Comparison of ENCODE assay signal across 19 cellular contexts in genomic region chr10:13573960-13574359, GRCh38. TPM values are rescaled to one million over a fixed set of nuclear protein-coding genes. Genes with fewer than 3 reads are reported as not detected.
DNase-seq lines count a peak whose midpoint lies in the region; ATAC-seq, FAIRE-seq and TF ChIP-seq lines count a peak whose summit lies in the region.
"Had no signal": no experiment of that assay in that cellular context is flagged by ENCODE, and none has a peak within 500 bp of the region (broad histone marks: within the 10 kb centered on the region; RNA-seq: fewer than 3 reads in every experiment).

No MANE protein-coding gene starts in this region.

- H2AFZ ChIP-seq in HepG2 (ENCODE audit: low read length) = no peak overlapping the region
- H2AFZ ChIP-seq in K562 (ENCODE audit: low read depth, low read length) = no peak overlapping the region

- no peak overlapping the region for H3K27ac Mint-ChIP-seq in HFFc6
- H3K27ac Mint-ChIP-seq: CD4-positive, alpha-beta memory T cell had no signal

- no peak overlapping the region for H3K4me3 ChIP-seq in HepG2 (replicated peaks in 1 of 3; ENCODE audit: insufficient read depth in 1 of 3, low read depth in 2 of 3, low read length in 3 of 3)
- no peak overlapping the region for H3K4me3 ChIP-seq in right lobe of liver
- H3K4me3 ChIP-seq in K562 = no peak overlapping the region
- H3K4me3 ChIP-seq in right atrium auricular region = no peak overlapping the region

- H3K9ac ChIP-seq in HepG2 (ENCODE audit: insufficient read depth, low read depth, low read length) = no peak overlapping the region
- no peak overlapping the region for H3K9ac ChIP-seq in K562 (ENCODE audit: insufficient read depth in 1 of 2, low read depth in 2 of 2, low read length in 2 of 2)

- TF ChIP-seq POLR2A in HepG2 (IDR thresholded peaks at IDR 0.05; ENCODE audit: insufficient read depth in 1 of 2, low read depth in 2 of 2, low read length in 2 of 2) = no peak
- TF ChIP-seq POLR2A in right lobe of liver (IDR thresholded peaks at IDR 0.05) = no peak
- no peak for TF ChIP-seq POLR2A in K562 (conservative IDR thresholded peaks at IDR 0.05)

- no peak overlapping the region for H3K27ac ChIP-seq in HepG2 (ENCODE audit: extremely low read length, insufficient read depth, low read length)
- H3K27ac ChIP-seq in right lobe of liver = no peak overlapping the region
- H3K27ac ChIP-seq in K562 (ENCODE audit: extremely low read depth, low read depth, low read length) = no peak overlapping the region
- H3K27ac ChIP-seq in right atrium auricular region = no peak overlapping the region

- POLR2A ChIA-PET in HepG2 (lab: Yijun Ruan, JAX) (interaction anchor here (2.2 kb wide), 1 partner anchor 13 kb away, joined by 4 read pairs; the partner anchor contains the start of gene PRPF18), K562 (lab: Yijun Ruan, JAX) (no interaction called here)

- H3K27me3 ChIP-seq in HepG2 (ENCODE audit: control insufficient read depth in 1 of 2, insufficient read depth in 2 of 2, low read length in 2 of 2) (no peaks in the 10 kb centered on the region), right lobe of liver (no peaks in the 10 kb centered on the region), K562 (ENCODE audit: control insufficient read depth in 2 of 2, insufficient read depth in 2 of 2, low read length in 2 of 2) (peaks cover 2 to 4% of the 10 kb centered on the region in 2 experiments; a peak in 2 of 5 replicates), right atrium auricular region (no peaks in the 10 kb centered on the region)

- H3K9me3 ChIP-seq in HepG2 (ENCODE audit: low read length) (no peaks in the 10 kb centered on the region), right lobe of liver (no peaks in the 10 kb centered on the region), K562 (replicated peaks; ENCODE audit: control insufficient read depth, insufficient read depth, low read depth, low read length) (no peaks in the 10 kb centered on the region), right atrium auricular region (peaks cover 0 to 11% of the 10 kb centered on the region in 2 donors)

- 0 out of 2 replicates have a peak, but pooled peaks cover 10% of the 10 kb centered on the region for H3K4me1 Mint-ChIP-seq in HFFc6 (ENCODE audit: low read depth)

- H3K9me1 ChIP-seq in K562 (ENCODE audit: control insufficient read depth, insufficient read depth, low read length) = no peaks in the 10 kb centered on the region

- H3K36me3 Mint-ChIP-seq in HFFc6 (ENCODE audit: low read depth) = no peaks in the 10 kb centered on the region

- TF ChIP-seq RAD21 in HepG2 (CRISPR knock-in tag; IDR thresholded peaks at IDR 0.05) = no peak
- TF ChIP-seq RAD21 in K562 (CRISPR knock-in tag; conservative IDR thresholded peaks at IDR 0.05 in 1 of 2, IDR thresholded peaks at IDR 0.05 in 1 of 2) = no peak

- H3K79me2 ChIP-seq in HepG2 (ENCODE audit: insufficient read depth, low read length) (no peaks in the 10 kb centered on the region), K562 (ENCODE audit: control insufficient read depth, insufficient read depth, low read length) (no peaks in the 10 kb centered on the region)

- H4K20me1 ChIP-seq in HepG2 (ENCODE audit: insufficient read depth, low read length) = no peaks in the 10 kb centered on the region
- no peaks in the 10 kb centered on the region for H4K20me1 ChIP-seq in K562 (replicated peaks; ENCODE audit: control insufficient read depth, insufficient read depth, low read length)

- ATAC-seq in HepG2 (no peak), right lobe of liver (no peak), K562 (no peak)

- CTCF ChIA-PET in HepG2 (lab: Yijun Ruan, JAX; ENCODE audit: low intra/inter-chr PET ratio, low total read pairs) (no interaction called here), K562 (lab: Yijun Ruan, JAX; ENCODE audit: low intra/inter-chr PET ratio) (no interaction called here)

- DNase-seq in HepG2 (ENCODE audit: low spot score) = no peak
- no peak for DNase-seq in right lobe of liver
- DNase-seq in HFFc6 = no peak
- no peak for DNase-seq in K562 (ENCODE audit: extremely low read depth in 1 of 4, low spot score in 3 of 4)
- DNase-seq in right atrium auricular region (ENCODE audit: low spot score) = no peak
- DNase-seq in T-helper 2 cell = no peak
- DNase-seq in G401 (ENCODE audit: low spot score) = no peak
- DNase-seq: 8988T; C1 segment of cervical spinal cord; Calu3; CD4-positive, alpha-beta memory T cell; COR-L47; DMS53; DMS79 treated with DMSO at 0.1 percent for 48 hours; H7; HCEC 1CT had no signal

- in situ Hi-C loops in HepG2 (cut with HindIII; ENCODE audit: extremely low pct_ligation_motif_present, low pct_unique_long_range_greater_than_20kb) (no loop called here), K562 (cut with MboI) (no loop called here), G401 (cut with HindIII; ENCODE audit: low sequenced_read_pairs) (no loop called here)

- no TSS peak for BruUV-seq in HepG2 (replicated peaks; lab: Mats Ljungman, UMichigan)
- BruUV-seq in K562 (replicated peaks; lab: Mats Ljungman, UMichigan) = no TSS peak

- no peak for FAIRE-seq in HepG2 (lab: Jason Lieb, UNC)
- no peak for FAIRE-seq in K562 (lab: Jason Lieb, UNC)
- FAIRE-seq: G401.6, GM12892, H1 had no signal

- no peaks in the 10 kb centered on the region for H3K36me3 ChIP-seq in HepG2 (replicated peaks in 1 of 2; ENCODE audit: control insufficient read depth in 1 of 2, insufficient read depth in 2 of 2, low read length in 2 of 2)
- no peaks in the 10 kb centered on the region for H3K36me3 ChIP-seq in right lobe of liver
- H3K36me3 ChIP-seq in K562 (ENCODE audit: control insufficient read depth, insufficient read depth, low read length) = no peaks in the 10 kb centered on the region
- H3K36me3 ChIP-seq in right atrium auricular region = no peaks in the 10 kb centered on the region

- H3K9me3 Mint-ChIP-seq in HFFc6 = peaks cover 8% of the 10 kb centered on the region; the same call in 1 of the 2 replicates

- H3K4me1 ChIP-seq in HepG2 (ENCODE audit: insufficient read depth, low read length) (no peaks in the 10 kb centered on the region), right lobe of liver (no peaks in the 10 kb centered on the region), K562 (replicated peaks in 1 of 2; ENCODE audit: control insufficient read depth in 2 of 2, insufficient read depth in 2 of 2, low read length in 2 of 2) (no peaks in the 10 kb centered on the region), right atrium auricular region (no peaks in the 10 kb centered on the region)

- H3K4me2 ChIP-seq in HepG2 (ENCODE audit: low read depth, low read length) (no peak overlapping the region), K562 (ENCODE audit: insufficient read depth, low read length) (no peak overlapping the region)

- intact Hi-C loops in HepG2 (cut with micrococcal nuclease; ENCODE audit: unreplicated experiment) (no loop called here), right lobe of liver (cut with DNase I) (no loop called here), K562 (cut with micrococcal nuclease) (no loop called here)

- peak overlapping the region; percentile 1; the same call in 1 of the 2 replicates for H3K4me3 Mint-ChIP-seq in HFFc6

- 3% methylated on average over 4 of the region's 4 CpGs for WGBS in HepG2 (ENCODE audit: low lambda C conversion rate)
- WGBS in right lobe of liver (ENCODE audit: insufficient coverage, low coverage, low lambda C conversion rate, missing lambda C conversion rate) = 45% methylated on average over 4 of the region's 4 CpGs
- WGBS in K562 (ENCODE audit: insufficient coverage, low coverage, missing lambda C conversion rate) = 1% methylated on average over 4 of the region's 4 CpGs

- TF ChIP-seq EP300 in HepG2 (IDR thresholded peaks at IDR 0.05; ENCODE audit: low read depth in 2 of 2, low read length in 2 of 2) (no peak), HepG2 (CRISPR knock-in tag; IDR thresholded peaks at IDR 0.05; ENCODE audit: borderline replicate concordance) (no peak), K562 (IDR thresholded peaks at IDR 0.05; ENCODE audit: low read length) (no peak)

- TF ChIP-seq CTCF in HepG2 (CRISPR knock-in tag; IDR thresholded peaks at IDR 0.05) = no peak
- TF ChIP-seq CTCF in right lobe of liver (IDR thresholded peaks at IDR 0.05) = no peak
- TF ChIP-seq CTCF in HFFc6 (IDR thresholded peaks at IDR 0.05) = no peak
- no peak for TF ChIP-seq CTCF in K562 (IDR thresholded peaks at IDR 0.05 in 2 of 3, conservative IDR thresholded peaks at IDR 0.05 in 1 of 3; ENCODE audit: insufficient read depth in 2 of 3, low read depth in 1 of 3, low read length in 3 of 3)
- no peak for TF ChIP-seq CTCF in right atrium auricular region (IDR thresholded peaks at IDR 0.05)

- peaks cover 26% of the 10 kb centered on the region for H3K27me3 Mint-ChIP-seq in HFFc6 (ENCODE audit: insufficient read depth)

RNA-seq across cellular contexts. Expression of gene PRPF18, which starts 12.8 kb away (rescaled TPM):
- 17.2 and 24.7 TPM in 2 replicates for total RNA-seq in HepG2 (2016; rRNA removed; fragmentation: Illumina TruSeq; extraction: Trizol)
- total RNA-seq in HepG2 (2016; cell fraction: cytosol; rRNA removed; fragmentation: Illumina TruSeq; extraction: Trizol; ENCODE audit: low read depth) = 7.8 and 9.1 TPM in 2 replicates
- total RNA-seq in HepG2 (2016; cell fraction: insoluble cytoplasmic fraction; rRNA removed; fragmentation: Illumina TruSeq; extraction: Trizol) = 21.2 and 25.5 TPM in 2 replicates
- total RNA-seq in HepG2 (2016; cell fraction: membrane; rRNA removed; fragmentation: Illumina TruSeq; extraction: Trizol) = 12.4 and 13.8 TPM in 2 replicates
- 18.7 and 19.1 TPM in 2 replicates for total RNA-seq in HepG2 (2016; cell fraction: nucleus; rRNA removed; fragmentation: Illumina TruSeq; extraction: Trizol)
- polyA plus RNA-seq in HepG2 (2011; rRNA removed) = 4.4 and 6.1 TPM in 2 replicates
- polyA plus RNA-seq in HepG2 (2011; cell fraction: cytosol; rRNA removed) = 3.0 and 3.7 TPM in 2 replicates
- 4.5 and 6.1 TPM in 2 replicates for polyA plus RNA-seq in HepG2 (2011; cell fraction: nucleus; rRNA removed)
- 7.6 and 9.8 TPM in 2 replicates for polyA plus RNA-seq in HepG2 (2012)
- 5.7 and 7.2 TPM in 2 replicates for polyA plus RNA-seq in HepG2 (2016; cell fraction: cytosol; fragmentation: Illumina TruSeq; extraction: Trizol; ENCODE audit: low read depth)
- 20.8 and 21.3 TPM in 2 replicates for polyA plus RNA-seq in HepG2 (2016; cell fraction: insoluble cytoplasmic fraction; fragmentation: Illumina TruSeq; extraction: Trizol; ENCODE audit: low read depth)
- 7.3 and 9.4 TPM in 2 replicates for polyA plus RNA-seq in HepG2 (2016; cell fraction: membrane; fragmentation: Illumina TruSeq; extraction: Trizol; ENCODE audit: low read depth)
- 11.4 and 11.7 TPM in 2 replicates for polyA plus RNA-seq in HepG2 (2016; cell fraction: nucleus; fragmentation: Illumina TruSeq; extraction: Trizol; ENCODE audit: insufficient read depth, low read depth)
- polyA minus RNA-seq in HepG2 (2011; rRNA and poly(A)+ RNA removed; ENCODE audit: low replicate concordance) = 0.80 and 2.3 TPM in 2 replicates
- 2.6 and 4.7 TPM in 2 replicates for polyA minus RNA-seq in HepG2 (2011; cell fraction: cytosol; rRNA and poly(A)+ RNA removed)
- polyA minus RNA-seq in HepG2 (2011; cell fraction: nucleus; rRNA and poly(A)+ RNA removed) = 28.2 and 32.6 TPM in 2 replicates
- total RNA-seq in right lobe of liver = 10 to 100 TPM in 4 of 6 experiments, 1 to 10 TPM in 2; 8.1 to 16.1 (median 11.5) TPM
- 10 to 100 TPM; 21.9 to 24.8 (median 23.0) TPM for total RNA-seq in HFFc6 (2021; fragmentation: NEBNext Ultra II Directional; extraction: Animal tissue kit (Norgen Biotek cat#: 25700))
- total RNA-seq in K562 (2011; cell fraction: chromatin; rRNA removed; ENCODE audit: low replicate concordance) = 16.6 and 64.6 TPM in 2 replicates
- total RNA-seq in K562 (2011; cell fraction: nucleolus; rRNA removed) = 6.8 and 10.3 TPM in 2 replicates
- total RNA-seq in K562 (2011; cell fraction: nucleoplasm; rRNA removed) = 15.2 and 18.3 TPM in 2 replicates
- 16.9 and 23.1 TPM in 2 replicates for total RNA-seq in K562 (2014; rRNA removed)
- 26.4 and 30.3 TPM in 2 replicates for total RNA-seq in K562 (2014; rRNA removed; fragmentation: Illumina TruSeq; extraction: Trizol)
- total RNA-seq in K562 (2015; rRNA removed; fragmentation: Illumina TruSeq; extraction: Trizol) = 25.7 and 30.6 TPM in 2 replicates
- 14.0 and 14.8 TPM in 2 replicates for total RNA-seq in K562 (2021)
- polyA plus RNA-seq in K562 (2011; rRNA removed) = 10.3 and 15.7 TPM in 2 replicates
- polyA plus RNA-seq in K562 (2011; cell fraction: cytosol; rRNA removed) = 2.7 and 5.6 TPM in 2 replicates
- 5.1 and 6.3 TPM in 2 replicates for polyA plus RNA-seq in K562 (2011; cell fraction: nucleus; rRNA removed)
- 11.2 and 15.1 TPM in 2 replicates for polyA plus RNA-seq in K562 (2012)
- polyA plus RNA-seq in K562 (2014; fragmentation: Illumina TruSeq; extraction: Trizol) = 20.5 and 25.9 TPM in 2 replicates
- 10 to 100 TPM; 19.6 to 26.6 TPM for polyA plus RNA-seq in K562 (2014; fragmentation: Nextera tagmentation; extraction: Ambion mirVana)
- 16.8 and 22.4 TPM in 2 replicates for polyA plus RNA-seq in K562 (2014; rRNA removed)
- 19.2 and 22.2 TPM in 2 replicates for polyA minus RNA-seq in K562 (2011; rRNA and poly(A)+ RNA removed)
- polyA minus RNA-seq in K562 (2011; cell fraction: cytosol; rRNA and poly(A)+ RNA removed) = 3.5 and 6.4 TPM in 2 replicates
- polyA minus RNA-seq in K562 (2011; cell fraction: nucleus; rRNA and poly(A)+ RNA removed) = 9.3 and 25.3 TPM in 2 replicates
- 10 to 100 TPM; 15.1 to 19.1 TPM for total RNA-seq in right atrium auricular region
- 21.4 and 32.5 TPM in 2 replicates for total RNA-seq in G401 (2014; rRNA removed; shearing (Covaris generic))

RNA-seq across cellular contexts. Expression of gene BEND7, which starts 45.1 kb away (rescaled TPM):
- total RNA-seq in HepG2 (2016; rRNA removed; fragmentation: Illumina TruSeq; extraction: Trizol) (15.4 and 17.1 TPM in 2 replicates), right lobe of liver (10 to 100 TPM; 14.5 to 21.5 (median 15.6) TPM), K562 (2014; rRNA removed) (5.0 and 6.3 TPM in 2 replicates), K562 (2014; rRNA removed; fragmentation: Illumina TruSeq; extraction: Trizol) (6.1 and 8.4 TPM in 2 replicates), K562 (2015; rRNA removed; fragmentation: Illumina TruSeq; extraction: Trizol) (5.2 and 6.0 TPM in 2 replicates), K562 (2021) (8.2 and 10.1 TPM in 2 replicates), right atrium auricular region (10 to 100 TPM; 11.5 to 11.6 TPM)
- 10.7 and 11.7 TPM in 2 replicates for total RNA-seq in HepG2 (2016; cell fraction: cytosol; rRNA removed; fragmentation: Illumina TruSeq; extraction: Trizol; ENCODE audit: low read depth)
- 13.3 and 14.4 TPM in 2 replicates for total RNA-seq in HepG2 (2016; cell fraction: insoluble cytoplasmic fraction; rRNA removed; fragmentation: Illumina TruSeq; extraction: Trizol)
- 27.9 and 29.9 TPM in 2 replicates for total RNA-seq in HepG2 (2016; cell fraction: membrane; rRNA removed; fragmentation: Illumina TruSeq; extraction: Trizol)
- total RNA-seq in HepG2 (2016; cell fraction: nucleus; rRNA removed; fragmentation: Illumina TruSeq; extraction: Trizol) = 16.7 and 20.0 TPM in 2 replicates
- polyA plus RNA-seq in HepG2 (2011; rRNA removed) (13.5 and 14.1 TPM in 2 replicates), K562 (2011; rRNA removed) (4.8 and 5.6 TPM in 2 replicates), K562 (2014; fragmentation: Illumina TruSeq; extraction: Trizol) (6.6 and 11.4 TPM in 2 replicates), K562 (2014; fragmentation: Nextera tagmentation; extraction: Ambion mirVana) (1 to 10 TPM; 1.3 to 1.8 TPM), K562 (2014; rRNA removed) (3.2 and 12.2 TPM in 2 replicates)
- 5.9 and 10.6 TPM in 2 replicates for polyA plus RNA-seq in HepG2 (2011; cell fraction: cytosol; rRNA removed)
- polyA plus RNA-seq in HepG2 (2011; cell fraction: nucleus; rRNA removed) = 16.0 and 21.8 TPM in 2 replicates
- polyA plus RNA-seq in HepG2 (2012) = 24.3 and 27.7 TPM in 2 replicates
- 20.2 and 23.1 TPM in 2 replicates for polyA plus RNA-seq in HepG2 (2016; cell fraction: cytosol; fragmentation: Illumina TruSeq; extraction: Trizol; ENCODE audit: low read depth)
- polyA plus RNA-seq in HepG2 (2016; cell fraction: insoluble cytoplasmic fraction; fragmentation: Illumina TruSeq; extraction: Trizol; ENCODE audit: low read depth) = 18.4 and 20.3 TPM in 2 replicates
- 28.6 and 31.7 TPM in 2 replicates for polyA plus RNA-seq in HepG2 (2016; cell fraction: membrane; fragmentation: Illumina TruSeq; extraction: Trizol; ENCODE audit: low read depth)
- polyA plus RNA-seq in HepG2 (2016; cell fraction: nucleus; fragmentation: Illumina TruSeq; extraction: Trizol; ENCODE audit: insufficient read depth, low read depth) = 29.5 and 33.1 TPM in 2 replicates
- polyA minus RNA-seq in HepG2 (2011; rRNA and poly(A)+ RNA removed; ENCODE audit: low replicate concordance) = 0.07 and 7.3 TPM in 2 replicates
- polyA minus RNA-seq in HepG2 (2011; cell fraction: cytosol; rRNA and poly(A)+ RNA removed) = 16.1 and 17.6 TPM in 2 replicates
- polyA minus RNA-seq in HepG2 (2011; cell fraction: nucleus; rRNA and poly(A)+ RNA removed) = 17.8 and 27.0 TPM in 2 replicates
- 1 to 10 TPM in 2 of 6 experiments, under 1 TPM in 4; 0.14 to 2.0 (median 0.49) TPM for total RNA-seq in HFFc6 (2021; fragmentation: NEBNext Ultra II Directional; extraction: Animal tissue kit (Norgen Biotek cat#: 25700))
- 6.0 and 13.1 TPM in 2 replicates for total RNA-seq in K562 (2011; cell fraction: chromatin; rRNA removed; ENCODE audit: low replicate concordance)
- total RNA-seq in K562 (2011; cell fraction: nucleolus; rRNA removed) = 3.0 and 3.8 TPM in 2 replicates
- total RNA-seq in K562 (2011; cell fraction: nucleoplasm; rRNA removed) = 6.7 and 10.2 TPM in 2 replicates
- 1.3 and 3.4 TPM in 2 replicates for polyA plus RNA-seq in K562 (2011; cell fraction: cytosol; rRNA removed)
- polyA plus RNA-seq in K562 (2011; cell fraction: nucleus; rRNA removed) = 5.5 and 8.9 TPM in 2 replicates
- polyA plus RNA-seq in K562 (2012) = 5.3 and 7.1 TPM in 2 replicates
- polyA minus RNA-seq in K562 (2011; rRNA and poly(A)+ RNA removed) = 4.4 and 6.1 TPM in 2 replicates
- 2.9 and 3.3 TPM in 2 replicates for polyA minus RNA-seq in K562 (2011; cell fraction: cytosol; rRNA and poly(A)+ RNA removed)
- 1.9 and 4.3 TPM in 2 replicates for polyA minus RNA-seq in K562 (2011; cell fraction: nucleus; rRNA and poly(A)+ RNA removed)
- total RNA-seq in G401 (2014; rRNA removed; shearing (Covaris generic)) = 0.95 and 1.8 TPM in 2 replicates
- total RNA-seq: CD4-positive, alpha-beta memory T cell had no signal
- polyA plus RNA-seq: CD4-positive, alpha-beta memory T cell had no signal
